In genomic region chr4:84938316-84938715, GRCh38 we compare ENCODE assay signal across 1 cellular context.
TF ChIP-seq lines count a peak whose summit lies in the region.

No MANE protein-coding gene starts in this region.

TF ChIP-seq in HepG2, 621 proteins besides CTCF, POLR2A, EP300 and RAD21 (continued from another document):
- TF ChIP-seq, protein P1, sequence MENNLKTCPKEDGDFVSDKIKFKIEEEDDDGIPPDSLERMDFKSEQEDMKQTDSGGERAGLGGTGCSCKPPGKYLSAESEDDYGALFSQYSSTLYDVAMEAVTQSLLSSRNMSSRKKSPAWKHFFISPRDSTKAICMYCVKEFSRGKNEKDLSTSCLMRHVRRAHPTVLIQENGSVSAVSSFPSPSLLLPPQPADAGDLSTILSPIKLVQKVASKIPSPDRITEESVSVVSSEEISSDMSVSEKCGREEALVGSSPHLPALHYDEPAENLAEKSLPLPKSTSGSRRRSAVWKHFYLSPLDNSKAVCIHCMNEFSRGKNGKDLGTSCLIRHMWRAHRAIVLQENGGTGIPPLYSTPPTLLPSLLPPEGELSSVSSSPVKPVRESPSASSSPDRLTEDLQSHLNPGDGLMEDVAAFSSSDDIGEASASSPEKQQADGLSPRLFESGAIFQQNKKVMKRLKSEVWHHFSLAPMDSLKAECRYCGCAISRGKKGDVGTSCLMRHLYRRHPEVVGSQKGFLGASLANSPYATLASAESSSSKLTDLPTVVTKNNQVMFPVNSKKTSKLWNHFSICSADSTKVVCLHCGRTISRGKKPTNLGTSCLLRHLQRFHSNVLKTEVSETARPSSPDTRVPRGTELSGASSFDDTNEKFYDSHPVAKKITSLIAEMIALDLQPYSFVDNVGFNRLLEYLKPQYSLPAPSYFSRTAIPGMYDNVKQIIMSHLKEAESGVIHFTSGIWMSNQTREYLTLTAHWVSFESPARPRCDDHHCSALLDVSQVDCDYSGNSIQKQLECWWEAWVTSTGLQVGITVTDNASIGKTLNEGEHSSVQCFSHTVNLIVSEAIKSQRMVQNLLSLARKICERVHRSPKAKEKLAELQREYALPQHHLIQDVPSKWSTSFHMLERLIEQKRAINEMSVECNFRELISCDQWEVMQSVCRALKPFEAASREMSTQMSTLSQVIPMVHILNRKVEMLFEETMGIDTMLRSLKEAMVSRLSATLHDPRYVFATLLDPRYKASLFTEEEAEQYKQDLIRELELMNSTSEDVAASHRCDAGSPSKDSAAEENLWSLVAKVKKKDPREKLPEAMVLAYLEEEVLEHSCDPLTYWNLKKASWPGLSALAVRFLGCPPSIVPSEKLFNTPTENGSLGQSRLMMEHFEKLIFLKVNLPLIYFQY (CRISPR knock-in tag; IDR thresholded peaks at IDR 0.05; ENCODE audit: borderline replicate concordance), result no peak
- no peak for TF ChIP-seq ZNF619 (CRISPR knock-in tag; IDR thresholded peaks at IDR 0.05)
- TF ChIP-seq SNAPC2 (CRISPR knock-in tag; IDR thresholded peaks at IDR 0.05), result no peak
- no peak for TF ChIP-seq SNAPC5 (CRISPR knock-in tag; IDR thresholded peaks at IDR 0.05; ENCODE audit: borderline replicate concordance)
- TF ChIP-seq HES4 (CRISPR knock-in tag; IDR thresholded peaks at IDR 0.05; ENCODE audit: borderline replicate concordance), result no peak
- no peak for TF ChIP-seq ZNF772 (CRISPR knock-in tag; IDR thresholded peaks at IDR 0.05)
- TF ChIP-seq ATF5 (CRISPR knock-in tag; IDR thresholded peaks at IDR 0.05; ENCODE audit: low read depth), result no peak
- no peak for TF ChIP-seq ZFP90 (CRISPR knock-in tag; IDR thresholded peaks at IDR 0.05; ENCODE audit: borderline replicate concordance)
- no peak for TF ChIP-seq ZHX1 (CRISPR knock-in tag; IDR thresholded peaks at IDR 0.05; ENCODE audit: low read depth)
